In genomic region chr13:74574964-74575728, GRCh38 we compare ENCODE assay signal across 8 cellular contexts.
DNase-seq lines count a peak whose midpoint lies in the region; ATAC-seq and TF ChIP-seq lines count a peak whose summit lies in the region.

No MANE protein-coding gene starts in this region.

- H2BK12ac ChIP-seq in mesenchymal stem cell (ENCODE audit: low read length in 2 of 2) = no peak overlapping the region

- in situ Hi-C loops in astrocyte of the spinal cord (cut with HindIII; ENCODE audit: low sequenced_read_pairs) = no loop called here

- no peaks in the 10 kb centered on the region for H3K27me3 ChIP-seq in mesenchymal stem cell (ENCODE audit: control insufficient read depth in 1 of 2, insufficient read depth in 1 of 2, low read length in 2 of 2)

- H3K4me2 ChIP-seq in mesenchymal stem cell (ENCODE audit: low read length, poor library complexity, severe bottlenecking) = peak overlapping the region; percentile 89

- H3K23ac ChIP-seq in mesenchymal stem cell (ENCODE audit: low read length in 2 of 2) = no peak overlapping the region

- no peak overlapping the region for H2AK5ac ChIP-seq in mesenchymal stem cell (ENCODE audit: low read length, severe bottlenecking)

- H4K8ac ChIP-seq in mesenchymal stem cell (ENCODE audit: low read length) = peak overlapping the region; percentile 36

- H2BK5ac ChIP-seq in mesenchymal stem cell (ENCODE audit: low read depth, low read length, poor library complexity, severe bottlenecking) = no peak overlapping the region

- H3K9me3 ChIP-seq in mesenchymal stem cell (ENCODE audit: control insufficient read depth, low read length) = no peaks in the 10 kb centered on the region

- no peak overlapping the region for H3K4ac ChIP-seq in mesenchymal stem cell (ENCODE audit: low read depth in 1 of 2, low read length in 2 of 2)

- peak overlapping the region; percentile 47 for H2AFZ ChIP-seq in mesenchymal stem cell (ENCODE audit: low read depth, low read length)

- H2BK15ac ChIP-seq in mesenchymal stem cell (ENCODE audit: low read depth, poor library complexity, severe bottlenecking) = no peak overlapping the region

- ATAC-seq in GM18858 (IDR thresholded peaks at IDR 0.05; ENCODE audit: unreplicated experiment) = no peak
- no peak for ATAC-seq in GM18907 (IDR thresholded peaks at IDR 0.05; ENCODE audit: unreplicated experiment)
- no peak for ATAC-seq in GM18520 (IDR thresholded peaks at IDR 0.05; ENCODE audit: unreplicated experiment)
- no peak for ATAC-seq in HG03354 (IDR thresholded peaks at IDR 0.05; ENCODE audit: poor library complexity, severe bottlenecking, unreplicated experiment)

- H3K18ac ChIP-seq in mesenchymal stem cell (ENCODE audit: low read depth in 1 of 2, low read length in 2 of 2) = no peak overlapping the region

- H3K36me3 ChIP-seq in mesenchymal stem cell (ENCODE audit: control insufficient read depth in 1 of 2, insufficient read depth in 2 of 2, low read depth in 1 of 2, low read length in 2 of 2) = no peaks in the 10 kb centered on the region

- CTCF ChIA-PET in HEK293T (lab: Yijun Ruan, JAX) = no interaction called here

- peaks cover 3% of the 10 kb centered on the region for H3K4me1 ChIP-seq in mesenchymal stem cell (ENCODE audit: control insufficient read depth, insufficient read depth, low read depth, low read length)

- no peak overlapping the region for H2BK120ac ChIP-seq in mesenchymal stem cell (ENCODE audit: low read depth, low read length)

- no peaks in the 10 kb centered on the region for H3K79me1 ChIP-seq in mesenchymal stem cell (replicated peaks; ENCODE audit: low read length, poor library complexity, severe bottlenecking)

- H3K14ac ChIP-seq in mesenchymal stem cell (ENCODE audit: low read length in 2 of 2) = no peak overlapping the region

- DNase-seq in AG08395 (ENCODE audit: low spot score) = peak; percentile 2
- DNase-seq in HEK293T (ENCODE audit: extremely low spot score) = peak; percentile 31
- peak; percentile 13 for DNase-seq in astrocyte of the spinal cord (ENCODE audit: low read depth, low spot score)
- DNase-seq in mesenchymal stem cell = no peak

- WGBS in mesenchymal stem cell = 17% methylated on average over 9 of the region's 10 CpGs

- TF ChIP-seq CTCF in astrocyte of the spinal cord (IDR thresholded peaks at IDR 0.05; ENCODE audit: low read depth, low read length) = peak; percentile 1

- peak overlapping the region; percentile 82 for H3K9ac ChIP-seq in mesenchymal stem cell (ENCODE audit: low read length)

- H3K4me3 ChIP-seq in astrocyte of the spinal cord (ENCODE audit: low read depth, low read length) (peak overlapping the region; percentile 38), mesenchymal stem cell (ENCODE audit: insufficient read depth in 1 of 2, low read depth in 1 of 2, low read length in 2 of 2) (peak overlapping the region in 1 of 2 experiments; percentile 79)

- no peak overlapping the region for H4K91ac ChIP-seq in mesenchymal stem cell (ENCODE audit: low read length)

- POLR2A ChIA-PET in HEK293T (lab: Yijun Ruan, JAX) = no interaction called here

- H3K27ac ChIP-seq in mesenchymal stem cell (ENCODE audit: low read length, poor library complexity, severe bottlenecking) = no peak overlapping the region

TF ChIP-seq in HEK293T, 16 proteins besides CTCF, POLR2A, EP300 and RAD21:
- TF ChIP-seq PKNOX1 (IDR thresholded peaks at IDR 0.05) (peak; percentile 71), HDGF (IDR thresholded peaks at IDR 0.05; ENCODE audit: borderline replicate concordance) (no peak), L3MBTL2 (conservative IDR thresholded peaks at IDR 0.05) (0 out of 2 replicates have a peak, but pooled peaks have one; percentile 17)
